In the genomic region with DNA sequence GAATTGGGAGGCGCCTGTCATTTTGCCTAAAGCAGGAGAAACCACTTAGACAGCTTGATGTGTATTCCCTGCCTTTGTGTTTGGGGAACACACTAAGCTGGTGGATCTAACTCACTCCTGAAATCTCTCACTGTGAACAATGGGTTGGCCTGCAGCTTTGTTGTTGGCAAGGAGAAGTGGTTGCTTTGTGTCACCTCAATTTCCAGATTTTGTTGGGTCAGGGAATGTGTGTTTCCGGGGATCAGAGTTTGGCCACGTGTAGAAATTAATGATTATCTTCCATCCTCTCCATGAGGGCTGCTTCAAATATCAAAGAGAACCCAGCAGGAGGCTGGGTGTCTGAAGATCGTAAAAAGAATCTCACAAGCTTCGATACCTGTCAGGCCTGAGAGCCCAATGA, we compare ENCODE assay signal across 18 cellular contexts. TPM values are rescaled to one million over a fixed set of nuclear protein-coding genes. Genes with fewer than 3 reads are reported as not detected.
"Had no signal": no experiment of that assay in that cellular context is flagged by ENCODE, and none has a peak within 500 bp of the region (broad histone marks: within the 10 kb centered on the region; RNA-seq: fewer than 3 reads in every experiment).

No MANE protein-coding gene starts in this region.

- H3K9me3 Mint-ChIP-seq: activated CD4-positive, alpha-beta T cell treated with anti-CD3 and anti-CD28 coated beads, Interleukin-2, amount 10 ng/mL, durations not matched to agents 7 days and 5 days; activated naive CD8-positive, alpha-beta T cell treated with anti-CD3 and anti-CD28 coated beads, Interleukin-2, amount 10 ng/mL, durations not matched to agents 7 days and 5 days; dendritic cell treated with granulocyte-macrophage colony-stimulating factor and Interleukin-4, amounts not matched to agents 40 ng/mL and 50 ng/mL, for 4 days; naive thymus-derived CD4-positive, alpha-beta T cell; stimulated activated naive CD8-positive, alpha-beta T cell treated with anti-CD3 and anti-CD28 coated beads, Interleukin-15, Interleukin-2, amounts not matched to agents 100 ng/mL and 50 ng/mL, for 24 hours had no signal

- H3K27ac ChIP-seq: gastrocnemius medialis, heart left ventricle, neutrophil, right atrium auricular region, suprapubic skin, upper lobe of left lung had no signal

- H3K36me3 Mint-ChIP-seq: activated naive CD8-positive, alpha-beta T cell treated with anti-CD3 and anti-CD28 coated beads, Interleukin-2, amount 10 ng/mL, durations not matched to agents 7 days and 5 days; naive thymus-derived CD4-positive, alpha-beta T cell had no signal

- H3K36me3 ChIP-seq: gastrocnemius medialis, heart left ventricle, neutrophil, right atrium auricular region, suprapubic skin, upper lobe of left lung had no signal

- ATAC-seq: gastrocnemius medialis; heart left ventricle; mucosa of descending colon; naive thymus-derived CD4-positive, alpha-beta T cell had no signal

- H3K4me3 Mint-ChIP-seq: activated CD4-positive, alpha-beta T cell treated with anti-CD3 and anti-CD28 coated beads, Interleukin-2, amount 10 ng/mL, durations not matched to agents 7 days and 5 days; activated naive CD8-positive, alpha-beta T cell treated with anti-CD3 and anti-CD28 coated beads, Interleukin-2, amount 10 ng/mL, durations not matched to agents 7 days and 5 days; dendritic cell treated with granulocyte-macrophage colony-stimulating factor and Interleukin-4, amounts not matched to agents 40 ng/mL and 50 ng/mL, for 4 days; naive thymus-derived CD4-positive, alpha-beta T cell; stimulated activated naive CD8-positive, alpha-beta T cell treated with anti-CD3 and anti-CD28 coated beads, Interleukin-15, Interleukin-2, amounts not matched to agents 100 ng/mL and 50 ng/mL, for 24 hours had no signal

- H3K9me3 ChIP-seq: gastrocnemius medialis, heart left ventricle, mucosa of descending colon, neutrophil, right atrium auricular region, suprapubic skin, upper lobe of left lung had no signal

- H3K27ac Mint-ChIP-seq: activated CD4-positive, alpha-beta T cell treated with anti-CD3 and anti-CD28 coated beads, Interleukin-2, amount 10 ng/mL, durations not matched to agents 7 days and 5 days; activated naive CD8-positive, alpha-beta T cell treated with anti-CD3 and anti-CD28 coated beads, Interleukin-2, amount 10 ng/mL, durations not matched to agents 7 days and 5 days; dendritic cell treated with granulocyte-macrophage colony-stimulating factor and Interleukin-4, amounts not matched to agents 40 ng/mL and 50 ng/mL, for 4 days; naive thymus-derived CD4-positive, alpha-beta T cell; stimulated activated naive CD8-positive, alpha-beta T cell treated with anti-CD3 and anti-CD28 coated beads, Interleukin-15, Interleukin-2, amounts not matched to agents 100 ng/mL and 50 ng/mL, for 24 hours had no signal

- H3K27me3 Mint-ChIP-seq: dendritic cell treated with granulocyte-macrophage colony-stimulating factor and Interleukin-4, amounts not matched to agents 40 ng/mL and 50 ng/mL, for 4 days had no signal

- H3K27me3 ChIP-seq: gastrocnemius medialis, heart left ventricle, neutrophil, right atrium auricular region, suprapubic skin, upper lobe of left lung had no signal

- H3K4me3 ChIP-seq: gastrocnemius medialis, heart left ventricle, mucosa of descending colon, right atrium auricular region, suprapubic skin, upper lobe of left lung had no signal

- H3K4me1 ChIP-seq: gastrocnemius medialis, heart left ventricle, right atrium auricular region, suprapubic skin, upper lobe of left lung had no signal

- H3K4me1 Mint-ChIP-seq: activated CD4-positive, alpha-beta T cell treated with anti-CD3 and anti-CD28 coated beads, Interleukin-2, amount 10 ng/mL, durations not matched to agents 7 days and 5 days; activated naive CD8-positive, alpha-beta T cell treated with anti-CD3 and anti-CD28 coated beads, Interleukin-2, amount 10 ng/mL, durations not matched to agents 7 days and 5 days; naive thymus-derived CD4-positive, alpha-beta T cell had no signal

- DNase-seq: activated CD4-positive, alpha-beta T cell treated with anti-CD3 and anti-CD28 coated beads, Interleukin-2, amount 10 ng/mL, durations not matched to agents 7 days and 5 days; activated CD8-positive, alpha-beta memory T cell treated with anti-CD3 and anti-CD28 coated beads for 24 hours; activated naive CD4-positive, alpha-beta T cell; activated naive CD8-positive, alpha-beta T cell treated with anti-CD3 and anti-CD28 coated beads, Interleukin-2, amount 10 ng/mL, durations not matched to agents 7 days and 5 days; effector memory CD4-positive, alpha-beta T cell; gastrocnemius medialis; heart left ventricle; mucosa of descending colon; naive thymus-derived CD4-positive, alpha-beta T cell; posterior cingulate gyrus; small intestine; upper lobe of left lung had no signal

RNA-seq across cellular contexts. Expression of a gene that starts 27.8 kb away (rescaled TPM):
- total RNA-seq: activated CD4-positive, alpha-beta T cell treated with anti-CD3 and anti-CD28 coated beads, Interleukin-2, amount 10 ng/mL, durations not matched to agents 7 days and 5 days; activated naive CD8-positive, alpha-beta T cell treated with anti-CD3 and anti-CD28 coated beads, Interleukin-2, amount 10 ng/mL, durations not matched to agents 7 days and 5 days; cerebellum; naive thymus-derived CD4-positive, alpha-beta T cell; right atrium auricular region had no signal
- polyA plus RNA-seq: naive thymus-derived CD4-positive, alpha-beta T cell had no signal
